19 cellular contexts compared by ENCODE assay signal in genomic region chr13:98386632-98387031, GRCh38.
DNase-seq lines count a peak whose midpoint lies in the region; TF ChIP-seq lines count a peak whose summit lies in the region.
"Had no signal": no experiment of that assay in that cellular context is flagged by ENCODE, and none has a peak within 500 bp of the region (broad histone marks: within the 10 kb centered on the region; RNA-seq: fewer than 3 reads in every experiment).

No MANE protein-coding gene starts in this region.

- CTCF ChIA-PET in A673 (lab: Charles Lee) = no interaction called here

- no peak for TF ChIP-seq CTCF in A673 (conservative IDR thresholded peaks at IDR 0.05; ENCODE audit: low read depth, low read length)
- TF ChIP-seq CTCF in hepatocyte (IDR thresholded peaks at IDR 0.05; ENCODE audit: poor library complexity) = no peak
- no peak for TF ChIP-seq CTCF in uterus (IDR thresholded peaks at IDR 0.05)

- DNase-seq in A673 (ENCODE audit: low spot score) (peak; percentile 66), NCI-H1105 (lab: John Stamatoyannopoulos, UW) (peak; percentile 21), NCI-H2227 treated with DMSO at 0.1 percent for 48 hours (lab: John Stamatoyannopoulos, UW) (peak; percentile 15), hepatocyte (ENCODE audit: low spot score) (peak; percentile 45), CD1c-positive myeloid dendritic cell (ENCODE audit: extremely low spot score) (no peak), uterus (no peak), pons (ENCODE audit: low spot score) (no peak)
- DNase-seq in activated T-cell treated with anti-CD3 and anti-CD28 coated beads, Interleukin-2, amount 50 U/mL, for 48 hours = no peak
- DNase-seq: activated T-cell treated with anti-CD3 and anti-CD28 coated beads, Interleukin-2, amount 50 U/mL, for 72 hours; CD4-positive, CD25-positive, alpha-beta regulatory T cell; DND-41; endodermal cell; kidney; NCI-H524; Right ventricle myocardium superior; stimulated activated CD4-positive, alpha-beta T cell treated with anti-CD3 and anti-CD28 coated beads, Interleukin-12 subunit alpha, Interleukin-12 subunit beta, amount 100 ng/mL, for 4 hours; T-helper 2 cell had no signal

- WGBS in hepatocyte (ENCODE audit: low lambda C conversion rate, missing lambda C conversion rate) = 67% methylated on average over 7 of the region's 7 CpGs

- TF ChIP-seq POLR2A in uterus (IDR thresholded peaks at IDR 0.05) = no peak

- no peaks in the 10 kb centered on the region for H3K9me2 ChIP-seq in hepatocyte (replicated peaks; ENCODE audit: insufficient read depth)

- peaks cover 2% of the 10 kb centered on the region for H3K79me2 ChIP-seq in hepatocyte

- no peak overlapping the region for H2AFZ ChIP-seq in hepatocyte
- H2AFZ ChIP-seq: GM23338 had no signal

- no TSS peak for BruUV-seq in A673 (replicated peaks; lab: Mats Ljungman, UMichigan)

- H3K27me3 ChIP-seq in A673 (replicated peaks; ENCODE audit: insufficient read depth, low read depth, low read length, poor library complexity) (no peaks in the 10 kb centered on the region), hepatocyte (no peaks in the 10 kb centered on the region), uterus (no peaks in the 10 kb centered on the region)

- H3K4me1 ChIP-seq in A673 (ENCODE audit: insufficient read depth, low read length, poor library complexity, severe bottlenecking) (peaks cover 8% of the 10 kb centered on the region), hepatocyte (ENCODE audit: insufficient read depth) (no peaks in the 10 kb centered on the region), uterus (no peaks in the 10 kb centered on the region)
- H3K4me1 ChIP-seq: A549 had no signal

- peaks cover 31% of the 10 kb centered on the region for H3K36me3 ChIP-seq in A673 (ENCODE audit: insufficient read depth, low read length, poor library complexity, severe bottlenecking)
- no peaks in the 10 kb centered on the region for H3K36me3 ChIP-seq in hepatocyte (replicated peaks; ENCODE audit: insufficient read depth, low read depth)
- H3K36me3 ChIP-seq in uterus = no peaks in the 10 kb centered on the region

- H3K27ac ChIP-seq in A673 (ENCODE audit: low read depth, low read length, poor library complexity, severe bottlenecking) (no peak overlapping the region), hepatocyte (no peak overlapping the region), uterus (no peak overlapping the region)
- H3K27ac ChIP-seq: A549 had no signal

- POLR2A ChIA-PET in A673 (lab: Charles Lee; ENCODE audit: low non-redundant PET) = no interaction called here

- H3K4me3 ChIP-seq in A673 (ENCODE audit: low read depth, low read length, poor library complexity, severe bottlenecking) = no peak overlapping the region
- no peak overlapping the region for H3K4me3 ChIP-seq in hepatocyte
- no peak overlapping the region for H3K4me3 ChIP-seq in uterus
- H3K4me3 ChIP-seq: A549, GM23338 had no signal

- no peaks in the 10 kb centered on the region for H4K20me1 ChIP-seq in hepatocyte (ENCODE audit: insufficient read depth, poor library complexity, severe bottlenecking)

- intact Hi-C loops in A673 (cut with micrococcal nuclease; ENCODE audit: unreplicated experiment) (no loop called here), uterus (cut with DNase I; ENCODE audit: low total_unique reads) (no loop called here)

- no peak overlapping the region for H3K4me2 ChIP-seq in hepatocyte
- H3K4me2 ChIP-seq: A549, GM23338 had no signal

- H3K9me3 ChIP-seq in A673 (ENCODE audit: low read depth, low read length, poor library complexity, severe bottlenecking) (no peaks in the 10 kb centered on the region), hepatocyte (ENCODE audit: low read depth) (no peaks in the 10 kb centered on the region), uterus (no peaks in the 10 kb centered on the region)
- H3K9me3 ChIP-seq: A549 had no signal

Comparison
In these comparisons a context has a peak if more than half of its experiments do, and no peak if none do; other contexts are left out.
1. DNase-seq: peak in A673 (single experiment), NCI-H1105 (single experiment), NCI-H2227 treated with DMSO at 0.1 percent for 48 hours (single experiment) and hepatocyte (single experiment); none in activated T-cell treated with anti-CD3 and anti-CD28 coated beads, Interleukin-2, amount 50 U/mL, for 48 hours (0 of 2), CD1c-positive myeloid dendritic cell (single experiment), uterus (0 of 2) and pons (single experiment).